ENCODE assay signal across 18 cellular contexts in genomic region chr10:61894150-61894549, GRCh38. TPM values are rescaled to one million over a fixed set of nuclear protein-coding genes. Genes with fewer than 3 reads are reported as not detected.
A peak's percentile ranks its signal among the peaks of the same experiment; 100 is the strongest.
DNase-seq lines count a peak whose midpoint lies in the region; FAIRE-seq and TF ChIP-seq lines count a peak whose summit lies in the region.
"Had no signal": no experiment of that assay in that cellular context is flagged by ENCODE, and none has a peak within 500 bp of the region (broad histone marks: within the 10 kb centered on the region; RNA-seq: fewer than 3 reads in every experiment).

No MANE protein-coding gene starts in this region.

- 16 to 46% (median 18%) methylated on average over 4 of the region's 4 CpGs for WGBS in small intestine, 3 donors

- CTCF ChIA-PET in activated CD4-positive, alpha-beta memory T cell treated with anti-CD3 and anti-CD28 coated beads for 36 hours (lab: Charles Lee) = interaction anchor here (0.6 kb wide), 1 partner anchor 143 kb away, joined by 3 read pairs; no protein-coding TSS in a partner anchor
- CTCF ChIA-PET in activated CD4-positive, alpha-beta memory T cell treated with anti-CD3 and anti-CD28 coated beads, Interleukin-2, amount 10 ng/mL, durations not matched to agents 7 days and 5 days (lab: Charles Lee) = no interaction called here
- CTCF ChIA-PET in MCF 10A (lab: Yijun Ruan, JAX) = interaction anchor here (1.4 kb wide), 1 partner anchor 20 kb away, joined by 3 read pairs; no protein-coding TSS in a partner anchor

- no peaks in the 10 kb centered on the region for H3K36me3 ChIP-seq in small intestine (ENCODE audit: control insufficient read depth in 2 of 2, insufficient read depth in 2 of 2, low read length in 2 of 2)

- H3K27me3 Mint-ChIP-seq in activated CD4-positive, alpha-beta memory T cell treated with anti-CD3 and anti-CD28 coated beads for 36 hours = no peaks in the 10 kb centered on the region
- no peaks in the 10 kb centered on the region for H3K27me3 Mint-ChIP-seq in activated CD4-positive, alpha-beta memory T cell treated with anti-CD3 and anti-CD28 coated beads, Interleukin-2, amount 10 ng/mL, durations not matched to agents 7 days and 5 days
- H3K27me3 Mint-ChIP-seq in activated naive CD4-positive, alpha-beta T cell treated with anti-CD3 and anti-CD28 coated beads, Interleukin-2, amount 50 U/mL, for 24 hours = no peaks in the 10 kb centered on the region
- H3K27me3 Mint-ChIP-seq in MCF 10A (ENCODE audit: insufficient read depth, unreplicated experiment) = no peaks in the 10 kb centered on the region

- BruUV-seq in MCF 10A (replicated peaks; lab: Mats Ljungman, UMichigan) = no TSS peak

- FAIRE-seq in small intestine (lab: Jason Lieb, UNC) = no peak
- FAIRE-seq: A549, H54 had no signal

- H3K4me1 Mint-ChIP-seq in activated CD4-positive, alpha-beta memory T cell treated with anti-CD3 and anti-CD28 coated beads for 36 hours (ENCODE audit: low read depth) = peaks cover 37% of the 10 kb centered on the region
- H3K4me1 Mint-ChIP-seq in activated CD4-positive, alpha-beta memory T cell treated with anti-CD3 and anti-CD28 coated beads, Interleukin-2, amount 10 ng/mL, durations not matched to agents 7 days and 5 days = peaks cover 26% of the 10 kb centered on the region
- peaks cover 37% of the 10 kb centered on the region for H3K4me1 Mint-ChIP-seq in activated naive CD4-positive, alpha-beta T cell treated with anti-CD3 and anti-CD28 coated beads, Interleukin-2, amount 50 U/mL, for 24 hours
- H3K4me1 Mint-ChIP-seq in MCF 10A (ENCODE audit: insufficient read depth, unreplicated experiment) = peaks cover 31% of the 10 kb centered on the region

- peaks cover 0 to 2% of the 10 kb centered on the region in 2 donors for H3K4me1 ChIP-seq in small intestine (ENCODE audit: control insufficient read depth in 2 of 2, insufficient read depth in 1 of 2, low read depth in 1 of 2, low read length in 1 of 2)

- peak; percentile 29 for DNase-seq in activated CD4-positive, alpha-beta memory T cell treated with anti-CD3 and anti-CD28 coated beads for 36 hours
- DNase-seq in activated CD4-positive, alpha-beta memory T cell treated with anti-CD3 and anti-CD28 coated beads, Interleukin-2, amount 10 ng/mL, durations not matched to agents 7 days and 5 days = no peak
- DNase-seq in stimulated activated CD4-positive, alpha-beta T cell treated with anti-CD3 and anti-CD28 coated beads, Interleukin-15, amount 100 ng/mL, for 24 hours = peak; percentile 13
- DNase-seq in stimulated activated CD4-positive, alpha-beta T cell treated with anti-CD3 and anti-CD28 coated beads, Interleukin-12 subunit alpha, Interleukin-12 subunit beta, amount 100 ng/mL, for 4 hours = no peak
- DNase-seq in small intestine (peak; percentile 48), MCF 10A (ENCODE audit: unreplicated experiment) (no peak), NCI-H1694 (lab: John Stamatoyannopoulos, UW) (no peak)
- DNase-seq: COR-L47, MM.1S, NCI-H1105, NCI-H187 treated with DMSO at 0.1 percent for 48 hours, NCI-H446 treated with DMSO at 0.1 percent for 48 hours, NCI-H748 treated with DMSO at 0.1 percent for 48 hours had no signal

- no peak overlapping the region for H3K4me3 Mint-ChIP-seq in activated CD4-positive, alpha-beta memory T cell treated with anti-CD3 and anti-CD28 coated beads for 36 hours
- H3K4me3 Mint-ChIP-seq in activated CD4-positive, alpha-beta memory T cell treated with anti-CD3 and anti-CD28 coated beads, Interleukin-2, amount 10 ng/mL, durations not matched to agents 7 days and 5 days = no peak overlapping the region
- H3K4me3 Mint-ChIP-seq in activated naive CD4-positive, alpha-beta T cell treated with anti-CD3 and anti-CD28 coated beads, Interleukin-2, amount 50 U/mL, for 24 hours = peak overlapping the region; percentile 57
- no peak overlapping the region for H3K4me3 Mint-ChIP-seq in MCF 10A (ENCODE audit: unreplicated experiment)

- no peak overlapping the region for H3K4me3 ChIP-seq in small intestine (ENCODE audit: low read depth in 1 of 2, low read length in 2 of 2)
- H3K4me3 ChIP-seq: A549 had no signal

- intact Hi-C loops in activated CD4-positive, alpha-beta memory T cell treated with anti-CD3 and anti-CD28 coated beads for 36 hours (cut with micrococcal nuclease) = no loop called here
- intact Hi-C loops in MCF 10A (cut with micrococcal nuclease) = no loop called here

- no peak for TF ChIP-seq CTCF in MCF 10A (IDR thresholded peaks at IDR 0.05; ENCODE audit: unreplicated experiment)

- H3K36me3 Mint-ChIP-seq in activated CD4-positive, alpha-beta memory T cell treated with anti-CD3 and anti-CD28 coated beads for 36 hours = no peaks in the 10 kb centered on the region
- no peaks in the 10 kb centered on the region for H3K36me3 Mint-ChIP-seq in activated CD4-positive, alpha-beta memory T cell treated with anti-CD3 and anti-CD28 coated beads, Interleukin-2, amount 10 ng/mL, durations not matched to agents 7 days and 5 days (ENCODE audit: low read depth)
- no peaks in the 10 kb centered on the region for H3K36me3 Mint-ChIP-seq in activated naive CD4-positive, alpha-beta T cell treated with anti-CD3 and anti-CD28 coated beads, Interleukin-2, amount 50 U/mL, for 24 hours
- H3K36me3 Mint-ChIP-seq in MCF 10A (ENCODE audit: insufficient read depth, unreplicated experiment) = no peaks in the 10 kb centered on the region

- POLR2A ChIA-PET in activated CD4-positive, alpha-beta memory T cell treated with anti-CD3 and anti-CD28 coated beads for 36 hours (lab: Charles Lee) = interaction anchor here (0.6 kb wide), 1 partner anchor 65 kb away, joined by 4 read pairs; no protein-coding TSS in a partner anchor
- POLR2A ChIA-PET in activated CD4-positive, alpha-beta memory T cell treated with anti-CD3 and anti-CD28 coated beads, Interleukin-2, amount 10 ng/mL, durations not matched to agents 7 days and 5 days (lab: Charles Lee) = no interaction called here
- POLR2A ChIA-PET in MCF 10A (lab: Yijun Ruan, JAX) = interaction anchor here (1.0 kb wide), 1 partner anchor 143 kb away, joined by 3 read pairs; no protein-coding TSS in a partner anchor

- H3K27me3 ChIP-seq in small intestine (ENCODE audit: control insufficient read depth in 2 of 2, insufficient read depth in 2 of 2, low read length in 2 of 2) = no peaks in the 10 kb centered on the region

- no peak overlapping the region for H3K27ac ChIP-seq in small intestine (ENCODE audit: low read depth in 1 of 2, low read length in 1 of 2)
- H3K27ac ChIP-seq: A549, C4-2B, KMS-11 had no signal

- no peaks in the 10 kb centered on the region for H3K9me3 Mint-ChIP-seq in activated CD4-positive, alpha-beta memory T cell treated with anti-CD3 and anti-CD28 coated beads for 36 hours
- no peaks in the 10 kb centered on the region for H3K9me3 Mint-ChIP-seq in activated CD4-positive, alpha-beta memory T cell treated with anti-CD3 and anti-CD28 coated beads, Interleukin-2, amount 10 ng/mL, durations not matched to agents 7 days and 5 days
- H3K9me3 Mint-ChIP-seq in activated naive CD4-positive, alpha-beta T cell treated with anti-CD3 and anti-CD28 coated beads, Interleukin-2, amount 50 U/mL, for 24 hours = no peaks in the 10 kb centered on the region
- no peaks in the 10 kb centered on the region for H3K9me3 Mint-ChIP-seq in MCF 10A (ENCODE audit: unreplicated experiment)

- no peak overlapping the region for H3K27ac Mint-ChIP-seq in activated CD4-positive, alpha-beta memory T cell treated with anti-CD3 and anti-CD28 coated beads for 36 hours
- no peak overlapping the region for H3K27ac Mint-ChIP-seq in activated CD4-positive, alpha-beta memory T cell treated with anti-CD3 and anti-CD28 coated beads, Interleukin-2, amount 10 ng/mL, durations not matched to agents 7 days and 5 days
- peak overlapping the region; percentile 60 for H3K27ac Mint-ChIP-seq in activated naive CD4-positive, alpha-beta T cell treated with anti-CD3 and anti-CD28 coated beads, Interleukin-2, amount 50 U/mL, for 24 hours
- no peak overlapping the region for H3K27ac Mint-ChIP-seq in MCF 10A (ENCODE audit: low read depth, unreplicated experiment)

- no peaks in the 10 kb centered on the region for H3K9me3 ChIP-seq in small intestine (ENCODE audit: control insufficient read depth, low read depth)
- H3K9me3 ChIP-seq: A549 had no signal

RNA-seq across cellular contexts. Expression of gene ARID5B, which starts 7.3 kb away (rescaled TPM):
- 10 to 100 TPM; 79.4 to 79.6 TPM for total RNA-seq in activated CD4-positive, alpha-beta memory T cell treated with anti-CD3 and anti-CD28 coated beads for 36 hours
- total RNA-seq in activated CD4-positive, alpha-beta memory T cell treated with anti-CD3 and anti-CD28 coated beads, Interleukin-2, amount 10 ng/mL, durations not matched to agents 7 days and 5 days = 10 to 100 TPM; 71.1 to 73.9 TPM
- polyA plus RNA-seq in small intestine = 10 to 100 TPM in 1 of 3 donors, 1 to 10 TPM in 2; 1.1 to 12.1 (median 1.4) TPM
- total RNA-seq in MCF 10A (2022) = 10.9 and 12.2 TPM in 2 replicates

Comparison
In these comparisons a context has a peak if more than half of its experiments do, and no peak if none do; other contexts are left out.
1. DNase-seq: peak in activated CD4-positive, alpha-beta memory T cell treated with anti-CD3 and anti-CD28 coated beads for 36 hours (single experiment), stimulated activated CD4-positive, alpha-beta T cell treated with anti-CD3 and anti-CD28 coated beads, Interleukin-15, amount 100 ng/mL, for 24 hours (single experiment) and small intestine (single experiment); none in activated CD4-positive, alpha-beta memory T cell treated with anti-CD3 and anti-CD28 coated beads, Interleukin-2, amount 10 ng/mL, durations not matched to agents 7 days and 5 days (single experiment), stimulated activated CD4-positive, alpha-beta T cell treated with anti-CD3 and anti-CD28 coated beads, Interleukin-12 subunit alpha, Interleukin-12 subunit beta, amount 100 ng/mL, for 4 hours (single experiment), MCF 10A (single experiment) and NCI-H1694 (single experiment).